Comparison of ENCODE assay signal across 16 cellular contexts in the genomic region with DNA sequence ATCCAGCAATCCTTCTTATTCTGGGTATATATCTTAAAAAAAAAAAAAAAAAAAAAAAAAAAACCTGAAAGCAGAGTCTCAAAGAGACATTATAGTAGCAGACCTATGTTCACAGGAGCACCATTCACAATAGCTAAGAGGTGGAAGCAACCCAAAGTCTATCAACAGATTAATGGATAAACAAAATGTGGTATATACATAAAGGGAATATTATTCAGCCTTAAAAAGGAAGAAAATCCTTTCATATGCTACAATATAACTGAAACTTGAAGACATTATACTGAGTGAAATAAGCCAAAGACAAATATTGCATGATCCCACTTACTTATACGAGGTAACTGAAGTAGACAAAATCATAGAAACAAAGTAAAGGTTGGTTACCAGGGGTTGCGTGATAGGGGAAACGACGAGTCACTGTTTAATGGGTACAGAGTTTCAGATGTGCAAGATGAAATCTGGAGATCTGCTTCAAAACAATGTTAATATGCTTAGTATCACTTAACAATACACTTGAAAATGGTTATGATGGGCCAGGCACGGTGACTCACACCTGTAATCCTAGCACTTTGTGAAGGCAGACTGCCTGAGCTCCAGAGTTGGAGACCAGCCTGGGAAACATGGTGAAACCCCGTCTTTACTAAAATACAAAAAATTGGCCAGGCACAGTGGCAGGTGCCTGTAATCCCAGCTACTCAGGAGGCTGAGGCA. TPM values are rescaled to one million over a fixed set of nuclear protein-coding genes. Genes with fewer than 3 reads are reported as not detected.
DNase-seq lines count a peak whose midpoint lies in the region; FAIRE-seq and TF ChIP-seq lines count a peak whose summit lies in the region.
"Had no signal": no experiment of that assay in that cellular context is flagged by ENCODE, and none has a peak within 500 bp of the region (broad histone marks: within the 10 kb centered on the region; RNA-seq: fewer than 3 reads in every experiment).

No MANE protein-coding gene starts in this region.

- no peaks in the 10 kb centered on the region for H3K27me3 Mint-ChIP-seq in astrocyte (ENCODE audit: low read depth, unreplicated experiment)
- H3K27me3 Mint-ChIP-seq in endothelial cell (ENCODE audit: unreplicated experiment) = peaks cover 1% of the 10 kb centered on the region

- H3K4me3 ChIP-seq in NB4 (ENCODE audit: low read depth, low read length) (no peak overlapping the region), astrocyte (ENCODE audit: insufficient read depth, low read depth, low read length) (no peak overlapping the region)
- H3K4me3 ChIP-seq: right lobe of liver, thyroid gland had no signal

- H3K4me2 ChIP-seq in astrocyte (ENCODE audit: low read length) = no peak overlapping the region

- TF ChIP-seq CTCF in NB4 (IDR thresholded peaks at IDR 0.05; ENCODE audit: low read depth, low read length) (no peak), astrocyte (IDR thresholded peaks at IDR 0.05; ENCODE audit: insufficient read depth, low read depth, low read length) (no peak), endothelial cell (IDR thresholded peaks at IDR 0.05; ENCODE audit: unreplicated experiment) (no peak)

- H3K9ac ChIP-seq in astrocyte (ENCODE audit: low read length) = no peak overlapping the region

- no peaks in the 10 kb centered on the region for H3K36me3 ChIP-seq in astrocyte (ENCODE audit: insufficient read depth, low read length)
- H3K36me3 ChIP-seq: right lobe of liver, thyroid gland had no signal

- H3K36me3 Mint-ChIP-seq in astrocyte (ENCODE audit: low read depth, unreplicated experiment) (peaks cover 19% of the 10 kb centered on the region), endothelial cell (ENCODE audit: low read depth, unreplicated experiment) (peaks cover 18% of the 10 kb centered on the region)

- H3K4me3 Mint-ChIP-seq in astrocyte (ENCODE audit: unreplicated experiment) (no peak overlapping the region), endothelial cell (ENCODE audit: unreplicated experiment) (no peak overlapping the region)
- H3K4me3 Mint-ChIP-seq: WTC11 had no signal

- H3K4me1 ChIP-seq in astrocyte (ENCODE audit: insufficient read depth, low read length) = no peaks in the 10 kb centered on the region
- H3K4me1 ChIP-seq: right lobe of liver, thyroid gland had no signal

- H3K27ac Mint-ChIP-seq in astrocyte (ENCODE audit: unreplicated experiment) (no peak overlapping the region), endothelial cell (ENCODE audit: unreplicated experiment) (no peak overlapping the region)
- H3K27ac Mint-ChIP-seq: WTC11 had no signal

- H3K9me3 Mint-ChIP-seq in astrocyte (ENCODE audit: unreplicated experiment) = no peaks in the 10 kb centered on the region
- no peaks in the 10 kb centered on the region for H3K9me3 Mint-ChIP-seq in endothelial cell (ENCODE audit: unreplicated experiment)

- TF ChIP-seq POLR2A in NB4 (IDR thresholded peaks at IDR 0.05; ENCODE audit: extremely low read depth, insufficient read length) = no peak

- H3K27me3 ChIP-seq in astrocyte (ENCODE audit: insufficient read depth, low read length) = no peaks in the 10 kb centered on the region
- H3K27me3 ChIP-seq: right lobe of liver, thyroid gland had no signal

- H3K79me2 ChIP-seq in astrocyte (ENCODE audit: insufficient read depth, low read length) = peaks cover 12% of the 10 kb centered on the region

- no peak for FAIRE-seq in astrocyte (lab: Jason Lieb, UNC)

- H3K4me1 Mint-ChIP-seq in astrocyte (ENCODE audit: low read depth, unreplicated experiment) (no peaks in the 10 kb centered on the region), endothelial cell (ENCODE audit: unreplicated experiment) (no peaks in the 10 kb centered on the region)
- H3K4me1 Mint-ChIP-seq: WTC11 had no signal

- peak; percentile 2 for DNase-seq in stimulated activated CD4-positive, alpha-beta T cell treated with anti-CD3 and anti-CD28 coated beads, Interleukin-1b, Interleukin-23, amount 100 ng/mL, for 48 hours
- no peak for DNase-seq in stimulated activated CD4-positive, alpha-beta T cell treated with anti-CD3 and anti-CD28 coated beads, Interleukin-4, amount 100 ng/mL, for 4 hours
- peak; percentile 32 for DNase-seq in NB4 (ENCODE audit: low read depth)
- peak; percentile 33 for DNase-seq in astrocyte (ENCODE audit: low read depth)
- peak; percentile 2 for DNase-seq in stimulated activated CD4-positive, alpha-beta T cell treated with anti-CD3 and anti-CD28 coated beads, Interleukin-4, amount 100 ng/mL, for 1 hour
- DNase-seq in epidermal melanocyte (ENCODE audit: insufficient read length, low spot score) = no peak
- no peak for DNase-seq in islet precursor cell
- no peak for DNase-seq in endothelial cell (ENCODE audit: low spot score)
- DNase-seq: activated CD8-positive, alpha-beta memory T cell treated with anti-CD3 and anti-CD28 coated beads, Interleukin-2, amount 50 U/mL, for 4 hours; activated naive CD4-positive, alpha-beta T cell treated with anti-CD3 and anti-CD28 coated beads, Interleukin-2, amount 50 U/mL, for 16 hours; NCI-H2171 treated with DMSO at 0.1 percent for 48 hours; NCI-H82; nucleus accumbens; right lobe of liver; thyroid gland had no signal

- no peak overlapping the region for H3K27ac ChIP-seq in astrocyte (ENCODE audit: low read depth, low read length)
- H3K27ac ChIP-seq: right lobe of liver, thyroid gland had no signal

- H4K20me1 ChIP-seq in astrocyte (ENCODE audit: insufficient read depth, low read length) = peaks cover 26% of the 10 kb centered on the region

- no peaks in the 10 kb centered on the region for H3K9me3 ChIP-seq in astrocyte (ENCODE audit: insufficient read depth, low read depth, low read length)
- H3K9me3 ChIP-seq: right lobe of liver, thyroid gland had no signal

- no peak overlapping the region for H2AFZ ChIP-seq in astrocyte (ENCODE audit: low read depth, low read length)

RNA-seq across cellular contexts. Expression of gene PIK3R3, which starts 29.5 kb away (rescaled TPM):
- 55.5 and 68.4 TPM in 2 replicates for total RNA-seq in astrocyte
- 38.1 TPM for total RNA-seq in endothelial cell (ENCODE audit: unreplicated experiment)

Comparison
In these comparisons a context has a peak if more than half of its experiments do, and no peak if none do; other contexts are left out.
1. DNase-seq: peak in stimulated activated CD4-positive, alpha-beta T cell treated with anti-CD3 and anti-CD28 coated beads, Interleukin-1b, Interleukin-23, amount 100 ng/mL, for 48 hours (single experiment), NB4 (single experiment), astrocyte (single experiment) and stimulated activated CD4-positive, alpha-beta T cell treated with anti-CD3 and anti-CD28 coated beads, Interleukin-4, amount 100 ng/mL, for 1 hour (single experiment); none in stimulated activated CD4-positive, alpha-beta T cell treated with anti-CD3 and anti-CD28 coated beads, Interleukin-4, amount 100 ng/mL, for 4 hours (0 of 2), epidermal melanocyte (single experiment), islet precursor cell (single experiment) and endothelial cell (single experiment).